In genomic region chr10:117549100-117549499, GRCh38 we compare ENCODE assay signal across 31 cellular contexts. TPM values are rescaled to one million over a fixed set of nuclear protein-coding genes. Genes with fewer than 3 reads are reported as not detected.
"Had no signal": no experiment of that assay in that cellular context is flagged by ENCODE, and none has a peak within 500 bp of the region (broad histone marks: within the 10 kb centered on the region; RNA-seq: fewer than 3 reads in every experiment).

No MANE protein-coding gene starts in this region.

- H3K36me3 Mint-ChIP-seq: activated naive CD8-positive, alpha-beta T cell; T-cell had no signal

- H3K27ac Mint-ChIP-seq: activated B cell treated with CpG ODN at 0.5 μM for 24 hours; activated CD4-positive, alpha-beta T cell treated with anti-CD3 and anti-CD28 coated beads, Interleukin-2, amount 10 ng/mL, durations not matched to agents 24 days and 14 days; activated CD8-positive, alpha-beta memory T cell treated with anti-CD3 and anti-CD28 coated beads, Interleukin-2, amount 10 ng/mL, durations not matched to agents 7 days and 5 days; activated naive CD8-positive, alpha-beta T cell; activated T-cell treated with anti-CD3 and anti-CD28 coated beads, Interleukin-2, amount 50 U/mL, for 24 hours; activated T-helper 1 cell treated with anti-CD3 and anti-CD28 coated beads, Interleukin-12 subunit alpha, Interleukin-12 subunit beta, Interleukin-2, Interleukin-4 antibody, amounts not matched to agents 30 ng/mL and 10 ng/mL and 1 ng/mL, durations not matched to agents 14 hours and 24 hours and 36 hours; T-cell had no signal

- H3K27ac ChIP-seq: SK-N-MC had no signal

- H3K9me3 Mint-ChIP-seq: activated B cell treated with CpG ODN at 0.5 μM for 24 hours; activated CD4-positive, alpha-beta T cell treated with anti-CD3 and anti-CD28 coated beads, Interleukin-2, amount 10 ng/mL, durations not matched to agents 24 days and 14 days; activated T-cell treated with anti-CD3 and anti-CD28 coated beads, Interleukin-2, amount 50 U/mL, for 24 hours; activated T-helper 1 cell treated with anti-CD3 and anti-CD28 coated beads, Interleukin-12 subunit alpha, Interleukin-12 subunit beta, Interleukin-2, Interleukin-4 antibody, amounts not matched to agents 30 ng/mL and 10 ng/mL and 1 ng/mL, durations not matched to agents 14 hours and 24 hours and 36 hours; T-cell had no signal

- H3K4me3 Mint-ChIP-seq: activated B cell treated with CpG ODN at 0.5 μM for 24 hours; activated CD4-positive, alpha-beta T cell treated with anti-CD3 and anti-CD28 coated beads, Interleukin-2, amount 10 ng/mL, durations not matched to agents 24 days and 14 days; activated CD8-positive, alpha-beta memory T cell treated with anti-CD3 and anti-CD28 coated beads, Interleukin-2, amount 10 ng/mL, durations not matched to agents 7 days and 5 days; activated naive CD8-positive, alpha-beta T cell; activated T-cell treated with anti-CD3 and anti-CD28 coated beads, Interleukin-2, amount 50 U/mL, for 24 hours; activated T-helper 1 cell treated with anti-CD3 and anti-CD28 coated beads, Interleukin-12 subunit alpha, Interleukin-12 subunit beta, Interleukin-2, Interleukin-4 antibody, amounts not matched to agents 30 ng/mL and 10 ng/mL and 1 ng/mL, durations not matched to agents 14 hours and 24 hours and 36 hours had no signal

- ATAC-seq: activated CD8-positive, alpha-beta memory T cell treated with anti-CD3 and anti-CD28 coated beads, Interleukin-2, amount 10 ng/mL, durations not matched to agents 7 days and 5 days; K562; Panc1; Right ventricle myocardium inferior; T-cell had no signal

- DNase-seq: activated B cell treated with CpG ODN at 0.5 μM for 24 hours; activated CD4-positive, alpha-beta T cell treated with anti-CD3 and anti-CD28 coated beads for 1 hour; activated CD4-positive, alpha-beta T cell treated with anti-CD3 and anti-CD28 coated beads, Interleukin-2, amount 10 ng/mL, durations not matched to agents 24 days and 14 days; activated CD4-positive, alpha-beta T cell treated with anti-CD3 and anti-CD28 coated beads, Interleukin-2, amount 50 U/mL, for 48 hours; activated CD8-positive, alpha-beta memory T cell treated with anti-CD3 and anti-CD28 coated beads, Interleukin-2, amount 10 ng/mL, durations not matched to agents 7 days and 5 days; activated effector memory CD4-positive, alpha-beta T cell treated with Interleukin-2 at 50 U/mL for 16 hours; activated naive CD4-positive, alpha-beta T cell; activated T-cell treated with anti-CD3 and anti-CD28 coated beads, Interleukin-2, amount 50 U/mL, for 24 hours; amygdala; Karpas-422; MM.1S; NCI-H1105 treated with DMSO at 0.1 percent for 48 hours; NCI-H146; NCI-H187 treated with DMSO at 0.1 percent for 48 hours; NCI-H2107; NCI-H345; NCI-H510A; NCI-H526 treated with DMSO at 0.1 percent for 48 hours; NCI-H82; OCI-M1; RPMI8226; T-cell; T-helper 2 cell; T1000 had no signal

- H3K4me3 ChIP-seq: K562, SK-N-MC had no signal

RNA-seq across cellular contexts. Expression of gene EMX2, which starts 6.6 kb away (rescaled TPM):
- total RNA-seq: activated B cell treated with CpG ODN at 0.5 μM for 24 hours; activated CD4-positive, alpha-beta T cell treated with anti-CD3 and anti-CD28 coated beads, Interleukin-2, amount 10 ng/mL, durations not matched to agents 24 days and 14 days; activated CD8-positive, alpha-beta memory T cell treated with anti-CD3 and anti-CD28 coated beads, Interleukin-2, amount 10 ng/mL, durations not matched to agents 7 days and 5 days; activated T-helper 1 cell treated with anti-CD3 and anti-CD28 coated beads, Interleukin-12 subunit alpha, Interleukin-12 subunit beta, Interleukin-2, Interleukin-4 antibody, amounts not matched to agents 30 ng/mL and 10 ng/mL and 1 ng/mL, durations not matched to agents 14 hours and 24 hours and 36 hours; astrocyte; K562; Right ventricle myocardium inferior; T-cell had no signal
- polyA plus RNA-seq: K562 had no signal
